In the genomic region with DNA sequence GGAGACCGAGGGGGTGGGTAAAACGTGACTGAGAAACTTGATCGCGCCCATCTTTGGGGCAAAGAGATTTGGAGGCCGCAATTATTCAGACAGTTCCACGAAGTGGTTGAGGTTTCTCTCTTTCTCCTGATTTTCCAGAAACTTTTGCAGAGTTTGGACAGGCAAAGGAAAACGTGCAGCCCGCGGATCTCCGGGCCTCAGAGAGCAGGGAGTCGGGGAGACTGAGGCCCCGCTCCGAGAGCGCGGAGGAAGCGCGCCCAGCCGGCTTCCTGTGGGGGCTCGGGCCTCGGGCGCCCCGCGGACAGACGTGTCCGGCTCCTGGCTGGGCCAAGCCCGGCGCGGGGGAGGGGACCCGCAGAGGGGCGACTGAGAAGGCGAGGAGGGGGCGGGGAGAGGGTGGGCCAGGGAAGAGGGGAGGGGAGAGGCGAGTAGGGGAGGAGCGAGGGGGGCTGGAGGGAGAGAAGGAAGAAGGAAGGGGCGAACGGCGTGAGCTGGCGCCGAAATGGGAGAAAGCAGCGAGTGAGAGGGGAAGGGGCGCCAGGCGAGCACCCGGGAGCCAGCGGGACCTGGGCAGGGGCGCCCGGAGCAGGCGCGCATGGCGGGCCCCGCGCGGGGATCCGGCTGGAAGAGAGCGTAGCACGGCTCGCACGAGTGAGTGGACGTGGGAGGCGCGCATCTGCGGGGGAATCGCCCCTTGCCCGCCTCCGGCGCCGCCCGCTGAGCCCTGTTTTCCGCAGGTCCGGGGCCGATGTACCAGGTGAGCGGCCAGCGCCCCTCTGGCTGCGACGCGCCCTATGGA, we compare ENCODE assay signal across 9 cellular contexts. TPM values are rescaled to one million over a fixed set of nuclear protein-coding genes. Genes with fewer than 3 reads are reported as not detected.
DNase-seq lines count a peak whose midpoint lies in the region; ATAC-seq, FAIRE-seq and TF ChIP-seq lines count a peak whose summit lies in the region.
"Had no signal": no experiment of that assay in that cellular context is flagged by ENCODE, and none has a peak within 500 bp of the region (broad histone marks: within the 10 kb centered on the region; RNA-seq: fewer than 3 reads in every experiment).

A gene with protein sequence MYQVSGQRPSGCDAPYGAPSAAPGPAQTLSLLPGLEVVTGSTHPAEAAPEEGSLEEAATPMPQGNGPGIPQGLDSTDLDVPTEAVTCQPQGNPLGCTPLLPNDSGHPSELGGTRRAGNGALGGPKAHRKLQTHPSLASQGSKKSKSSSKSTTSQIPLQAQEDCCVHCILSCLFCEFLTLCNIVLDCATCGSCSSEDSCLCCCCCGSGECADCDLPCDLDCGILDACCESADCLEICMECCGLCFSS (plus strand): TSS at position 467 of the 799 bp plus-strand sequence. CDS start 282 bp downstream, at position 749.

- H3K4me3 ChIP-seq in iPS-15b (ENCODE audit: low read depth, low read length) (peak within 1 kb of the TSS; percentile 78), gastrocnemius medialis (peak within 1 kb of the TSS; percentile 45 to 58 (median 46))

- H3K9ac ChIP-seq in iPS-15b (ENCODE audit: low read depth, low read length) = peak within 1 kb of the TSS; percentile 37

- no peaks in the 10 kb centered on the region for H3K36me3 Mint-ChIP-seq in activated naive CD8-positive, alpha-beta T cell treated with anti-CD3 and anti-CD28 coated beads, Interleukin-2, amount 10 ng/mL, durations not matched to agents 7 days and 5 days

- H3K9me3 ChIP-seq in iPS-15b (ENCODE audit: control insufficient read depth, insufficient read depth, low read length) (no peaks in the 10 kb centered on the region), gastrocnemius medialis (no peaks in the 10 kb centered on the region)

- TF ChIP-seq POLR2A in gastrocnemius medialis (IDR thresholded peaks at IDR 0.05) = no peak
- no peak for TF ChIP-seq POLR2A in erythroblast (IDR thresholded peaks at IDR 0.05; ENCODE audit: low read length)

- TF ChIP-seq CTCF in gastrocnemius medialis (IDR thresholded peaks at IDR 0.05 in 4 of 5, conservative IDR thresholded peaks at IDR 0.05 in 1 of 5) = no peak

- H3K4me1 ChIP-seq in iPS-15b (ENCODE audit: control insufficient read depth, insufficient read depth, low read length) (peaks cover 6% of the 10 kb centered on the region), gastrocnemius medialis (peaks cover 6 to 19% of the 10 kb centered on the region in 2 donors)

- H3K27ac ChIP-seq in gastrocnemius medialis = no peak within 1 kb of the TSS

- no peak for FAIRE-seq in HTR-8/SVneo (lab: Jason Lieb, UNC)

- no peak within 1 kb of the TSS for H3K27ac Mint-ChIP-seq in activated naive CD8-positive, alpha-beta T cell treated with anti-CD3 and anti-CD28 coated beads, Interleukin-2, amount 10 ng/mL, durations not matched to agents 7 days and 5 days

- intact Hi-C loops in gastrocnemius medialis (cut with DNase I; ENCODE audit: low total_unique reads) = no loop called here

- POLR2A ChIA-PET in activated naive CD8-positive, alpha-beta T cell treated with anti-CD3 and anti-CD28 coated beads, Interleukin-2, amount 10 ng/mL, durations not matched to agents 7 days and 5 days (lab: Charles Lee) = no interaction called here

- peak within 1 kb of the TSS; percentile 54 for H3K4me3 Mint-ChIP-seq in activated naive CD8-positive, alpha-beta T cell treated with anti-CD3 and anti-CD28 coated beads, Interleukin-2, amount 10 ng/mL, durations not matched to agents 7 days and 5 days

- peaks cover 68% of the 10 kb centered on the region for H3K27me3 Mint-ChIP-seq in activated naive CD8-positive, alpha-beta T cell treated with anti-CD3 and anti-CD28 coated beads, Interleukin-2, amount 10 ng/mL, durations not matched to agents 7 days and 5 days

- H3K27me3 ChIP-seq in iPS-15b (ENCODE audit: control insufficient read depth, insufficient read depth, low read length) (peaks cover 77% of the 10 kb centered on the region), gastrocnemius medialis (peaks cover 30 to 47% (median 36%) of the 10 kb centered on the region in 3 donors)

- H3K4me1 Mint-ChIP-seq in activated naive CD8-positive, alpha-beta T cell treated with anti-CD3 and anti-CD28 coated beads, Interleukin-2, amount 10 ng/mL, durations not matched to agents 7 days and 5 days = peaks cover 6% of the 10 kb centered on the region

- no peaks in the 10 kb centered on the region for H3K36me3 ChIP-seq in iPS-15b (ENCODE audit: control insufficient read depth, insufficient read depth, low read length)
- H3K36me3 ChIP-seq in gastrocnemius medialis = no peaks in the 10 kb centered on the region

- H3K9me3 Mint-ChIP-seq in activated naive CD8-positive, alpha-beta T cell treated with anti-CD3 and anti-CD28 coated beads, Interleukin-2, amount 10 ng/mL, durations not matched to agents 7 days and 5 days = no peaks in the 10 kb centered on the region

- ATAC-seq in activated naive CD8-positive, alpha-beta T cell treated with anti-CD3 and anti-CD28 coated beads, Interleukin-2, amount 10 ng/mL, durations not matched to agents 7 days and 5 days (ENCODE audit: low read depth) = no peak
- no peak for ATAC-seq in gastrocnemius medialis

- DNase-seq in HTR-8/SVneo (ENCODE audit: insufficient read length, low spot score) (peak; percentile 33), gastrocnemius medialis (no peak), erythroblast (lab: John Stamatoyannopoulos, UW) (no peak), SHP77 treated with DMSO at 0.1 percent for 48 hours (lab: John Stamatoyannopoulos, UW) (no peak)
- DNase-seq in activated naive CD8-positive, alpha-beta T cell treated with anti-CD3 and anti-CD28 coated beads, Interleukin-2, amount 10 ng/mL, durations not matched to agents 7 days and 5 days = no peak
- DNase-seq in activated CD4-positive, alpha-beta T cell treated with anti-CD3 and anti-CD28 coated beads for 1 hour = no peak
- DNase-seq in stimulated activated CD4-positive, alpha-beta T cell treated with anti-CD3 and anti-CD28 coated beads, Interleukin-4, amount 100 ng/mL, for 4 hours = no peak
- DNase-seq: GOT3 had no signal

- in situ Hi-C loops in gastrocnemius medialis (cut with MboI; ENCODE audit: low sequenced_read_pairs in 4 of 4) = no loop called here

RNA-seq across cellular contexts. Expression of the gene that starts here (rescaled TPM):
- total RNA-seq in activated naive CD8-positive, alpha-beta T cell treated with anti-CD3 and anti-CD28 coated beads, Interleukin-2, amount 10 ng/mL, durations not matched to agents 7 days and 5 days = not detected
- total RNA-seq in gastrocnemius medialis = 1 to 10 TPM in 1 of 4 donors, under 1 TPM in 1, not detected in 2; 0.26 to 1.1 TPM
